Comparison of ENCODE assay signal across 1 cellular context in the genomic region with DNA sequence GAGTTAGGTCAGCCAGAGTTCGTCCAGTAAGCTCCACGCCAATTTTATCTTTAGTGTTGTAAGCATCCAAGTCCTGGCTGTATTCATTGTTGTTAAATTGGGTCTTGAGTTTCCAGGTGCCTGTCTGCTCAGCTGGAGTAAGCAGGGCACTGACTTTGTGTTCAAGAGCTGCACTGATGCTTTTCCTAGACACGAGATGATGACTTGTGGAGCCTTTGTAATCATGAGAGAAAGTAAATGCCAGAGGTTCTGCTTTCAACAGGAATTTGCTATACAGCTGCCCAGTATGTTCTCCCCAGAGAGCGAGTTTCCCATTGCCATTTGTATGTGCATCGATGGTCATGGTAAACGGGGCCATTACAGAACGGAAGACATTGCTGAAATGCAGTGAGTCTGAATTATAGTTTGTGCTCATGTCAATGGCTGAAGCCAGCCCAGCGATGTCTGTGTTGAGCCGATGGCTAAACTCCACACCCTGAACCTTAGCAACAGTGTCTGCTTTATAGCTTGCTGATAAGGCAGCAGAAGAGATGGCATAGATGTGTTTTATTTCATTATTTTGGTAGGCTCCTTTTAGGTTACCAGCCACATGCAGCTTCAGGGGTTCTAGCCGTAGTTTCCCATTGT.
TF ChIP-seq lines count a peak whose summit lies in the region.

No MANE protein-coding gene starts in this region.

TF ChIP-seq in HepG2, 621 proteins besides CTCF, POLR2A, EP300 and RAD21 (continued from another document and continues in another):
- TF ChIP-seq, protein P1, sequence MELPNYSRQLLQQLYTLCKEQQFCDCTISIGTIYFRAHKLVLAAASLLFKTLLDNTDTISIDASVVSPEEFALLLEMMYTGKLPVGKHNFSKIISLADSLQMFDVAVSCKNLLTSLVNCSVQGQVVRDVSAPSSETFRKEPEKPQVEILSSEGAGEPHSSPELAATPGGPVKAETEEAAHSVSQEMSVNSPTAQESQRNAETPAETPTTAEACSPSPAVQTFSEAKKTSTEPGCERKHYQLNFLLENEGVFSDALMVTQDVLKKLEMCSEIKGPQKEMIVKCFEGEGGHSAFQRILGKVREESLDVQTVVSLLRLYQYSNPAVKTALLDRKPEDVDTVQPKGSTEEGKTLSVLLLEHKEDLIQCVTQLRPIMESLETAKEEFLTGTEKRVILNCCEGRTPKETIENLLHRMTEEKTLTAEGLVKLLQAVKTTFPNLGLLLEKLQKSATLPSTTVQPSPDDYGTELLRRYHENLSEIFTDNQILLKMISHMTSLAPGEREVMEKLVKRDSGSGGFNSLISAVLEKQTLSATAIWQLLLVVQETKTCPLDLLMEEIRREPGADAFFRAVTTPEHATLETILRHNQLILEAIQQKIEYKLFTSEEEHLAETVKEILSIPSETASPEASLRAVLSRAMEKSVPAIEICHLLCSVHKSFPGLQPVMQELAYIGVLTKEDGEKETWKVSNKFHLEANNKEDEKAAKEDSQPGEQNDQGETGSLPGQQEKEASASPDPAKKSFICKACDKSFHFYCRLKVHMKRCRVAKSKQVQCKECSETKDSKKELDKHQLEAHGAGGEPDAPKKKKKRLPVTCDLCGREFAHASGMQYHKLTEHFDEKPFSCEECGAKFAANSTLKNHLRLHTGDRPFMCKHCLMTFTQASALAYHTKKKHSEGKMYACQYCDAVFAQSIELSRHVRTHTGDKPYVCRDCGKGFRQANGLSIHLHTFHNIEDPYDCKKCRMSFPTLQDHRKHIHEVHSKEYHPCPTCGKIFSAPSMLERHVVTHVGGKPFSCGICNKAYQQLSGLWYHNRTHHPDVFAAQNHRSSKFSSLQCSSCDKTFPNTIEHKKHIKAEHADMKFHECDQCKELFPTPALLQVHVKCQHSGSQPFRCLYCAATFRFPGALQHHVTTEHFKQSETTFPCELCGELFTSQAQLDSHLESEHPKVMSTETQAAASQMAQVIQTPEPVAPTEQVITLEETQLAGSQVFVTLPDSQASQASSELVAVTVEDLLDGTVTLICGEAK (IDR thresholded peaks at IDR 0.05): no peak
- TF ChIP-seq, protein P1 (CRISPR knock-in tag; IDR thresholded peaks at IDR 0.05): peak; percentile 40; the same call in 1 of the 2 replicates
- TF ChIP-seq NFIC (IDR thresholded peaks at IDR 0.05; ENCODE audit: low read length) (peak; percentile 73), MEIS1 (CRISPR knock-in tag; IDR thresholded peaks at IDR 0.05; ENCODE audit: borderline replicate concordance) (no peak), FOSL1 (CRISPR knock-in tag; IDR thresholded peaks at IDR 0.05; ENCODE audit: borderline replicate concordance) (0 out of 2 replicates have a peak, but pooled peaks have one; percentile 20), REL (CRISPR knock-in tag; conservative IDR thresholded peaks at IDR 0.05) (0 out of 2 replicates have a peak, but pooled peaks have one; percentile 3), RNF2 (conservative IDR thresholded peaks at IDR 0.05; ENCODE audit: low read depth) (no peak), MBD4 (IDR thresholded peaks at IDR 0.05; ENCODE audit: borderline replicate concordance, low read length) (peak; percentile 42; the same call in 1 of the 2 replicates), NR2F2 (IDR thresholded peaks at IDR 0.05; ENCODE audit: borderline replicate concordance, low read depth) (peak; percentile 28; the same call in 1 of the 2 replicates), IRX3 (CRISPR knock-in tag; IDR thresholded peaks at IDR 0.05; ENCODE audit: borderline replicate concordance, low read depth) (no peak; the same call in 1 of the 2 replicates), ZNF138 (CRISPR knock-in tag; IDR thresholded peaks at IDR 0.05; ENCODE audit: low read depth) (no peak), MLXIP (CRISPR knock-in tag; IDR thresholded peaks at IDR 0.05; ENCODE audit: borderline replicate concordance) (no peak), SYNCRIP (IDR thresholded peaks at IDR 0.05; ENCODE audit: insufficient read depth, low read depth, low read length) (no peak), SSRP1 (CRISPR knock-in tag; IDR thresholded peaks at IDR 0.05) (peak; percentile 95), ZNF446 (CRISPR knock-in tag; IDR thresholded peaks at IDR 0.05) (no peak), ZNF484 (CRISPR knock-in tag; IDR thresholded peaks at IDR 0.05; ENCODE audit: borderline replicate concordance, low read depth) (0 out of 2 replicates have a peak, but pooled peaks have one; percentile 18), PHF8 (CRISPR knock-in tag; IDR thresholded peaks at IDR 0.05) (no peak), ZNF354B (CRISPR knock-in tag; IDR thresholded peaks at IDR 0.05) (peak; percentile 1; the same call in 1 of the 2 replicates), ZNF615 (CRISPR knock-in tag; IDR thresholded peaks at IDR 0.05; ENCODE audit: borderline replicate concordance) (0 out of 2 replicates have a peak, but pooled peaks have one; percentile 30), DNMT3B (CRISPR knock-in tag; conservative IDR thresholded peaks at IDR 0.05) (0 out of 2 replicates have a peak, but pooled peaks have one; percentile 4), ZFP36L1 (CRISPR knock-in tag; IDR thresholded peaks at IDR 0.05) (0 out of 2 replicates have a peak, but pooled peaks have one; percentile 34), ZNF33B (CRISPR knock-in tag; IDR thresholded peaks at IDR 0.05) (peak; percentile 82), RBFOX2 (IDR thresholded peaks at IDR 0.05; ENCODE audit: low read depth, low read length) (peak; percentile 12), ZNF274 (CRISPR knock-in tag; IDR thresholded peaks at IDR 0.05) (peak; percentile 52; the same call in 1 of the 2 replicates), GATA4 (IDR thresholded peaks at IDR 0.05; ENCODE audit: borderline replicate concordance, low read depth) (0 out of 2 replicates have a peak, but pooled peaks have one; percentile 13), ZIK1 (CRISPR knock-in tag; IDR thresholded peaks at IDR 0.05; ENCODE audit: borderline replicate concordance, low read depth) (0 out of 2 replicates have a peak, but pooled peaks have one; percentile 40), HOXA5 (CRISPR knock-in tag; IDR thresholded peaks at IDR 0.05) (0 out of 2 replicates have a peak, but pooled peaks have one; percentile 49), ZNF547 (CRISPR knock-in tag; IDR thresholded peaks at IDR 0.05) (peak; percentile 49; the same call in 1 of the 2 replicates), HOMEZ (CRISPR knock-in tag; IDR thresholded peaks at IDR 0.05; ENCODE audit: low read depth) (no peak), TMF1 (CRISPR knock-in tag; IDR thresholded peaks at IDR 0.05; ENCODE audit: low read depth) (peak; percentile 48), ZNF263 (CRISPR knock-in tag; IDR thresholded peaks at IDR 0.05) (0 out of 2 replicates have a peak, but pooled peaks have one; percentile 22), GTF2F1 (IDR thresholded peaks at IDR 0.05; ENCODE audit: low read length) (0 out of 2 replicates have a peak, but pooled peaks have one; percentile 45), ZBTB34 (CRISPR knock-in tag; IDR thresholded peaks at IDR 0.05) (no peak), ZNF572 (CRISPR knock-in tag; IDR thresholded peaks at IDR 0.05) (no peak), CREB1 (IDR thresholded peaks at IDR 0.05) (no peak), CREB1 (CRISPR knock-in tag; IDR thresholded peaks at IDR 0.05) (peak; percentile 33; the same call in 1 of the 2 replicates)
- TF ChIP-seq, protein P2, sequence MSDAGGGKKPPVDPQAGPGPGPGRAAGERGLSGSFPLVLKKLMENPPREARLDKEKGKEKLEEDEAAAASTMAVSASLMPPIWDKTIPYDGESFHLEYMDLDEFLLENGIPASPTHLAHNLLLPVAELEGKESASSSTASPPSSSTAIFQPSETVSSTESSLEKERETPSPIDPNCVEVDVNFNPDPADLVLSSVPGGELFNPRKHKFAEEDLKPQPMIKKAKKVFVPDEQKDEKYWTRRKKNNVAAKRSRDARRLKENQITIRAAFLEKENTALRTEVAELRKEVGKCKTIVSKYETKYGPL (CRISPR knock-in tag; IDR thresholded peaks at IDR 0.05): 0 out of 2 replicates have a peak, but pooled peaks have one; percentile 45
- TF ChIP-seq, protein P3, sequence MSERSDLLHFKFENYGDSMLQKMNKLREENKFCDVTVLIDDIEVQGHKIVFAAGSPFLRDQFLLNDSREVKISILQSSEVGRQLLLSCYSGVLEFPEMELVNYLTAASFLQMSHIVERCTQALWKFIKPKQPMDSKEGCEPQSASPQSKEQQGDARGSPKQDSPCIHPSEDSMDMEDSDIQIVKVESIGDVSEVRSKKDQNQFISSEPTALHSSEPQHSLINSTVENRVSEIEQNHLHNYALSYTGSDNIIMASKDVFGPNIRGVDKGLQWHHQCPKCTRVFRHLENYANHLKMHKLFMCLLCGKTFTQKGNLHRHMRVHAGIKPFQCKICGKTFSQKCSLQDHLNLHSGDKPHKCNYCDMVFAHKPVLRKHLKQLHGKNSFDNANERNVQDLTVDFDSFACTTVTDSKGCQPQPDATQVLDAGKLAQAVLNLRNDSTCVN (CRISPR knock-in tag; IDR thresholded peaks at IDR 0.05; ENCODE audit: borderline replicate concordance): no peak
- TF ChIP-seq, protein P4, sequence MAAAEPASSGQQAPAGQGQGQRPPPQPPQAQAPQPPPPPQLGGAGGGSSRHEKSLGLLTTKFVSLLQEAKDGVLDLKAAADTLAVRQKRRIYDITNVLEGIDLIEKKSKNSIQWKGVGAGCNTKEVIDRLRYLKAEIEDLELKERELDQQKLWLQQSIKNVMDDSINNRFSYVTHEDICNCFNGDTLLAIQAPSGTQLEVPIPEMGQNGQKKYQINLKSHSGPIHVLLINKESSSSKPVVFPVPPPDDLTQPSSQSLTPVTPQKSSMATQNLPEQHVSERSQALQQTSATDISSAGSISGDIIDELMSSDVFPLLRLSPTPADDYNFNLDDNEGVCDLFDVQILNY (CRISPR knock-in tag; conservative IDR thresholded peaks at IDR 0.05): 0 out of 2 replicates have a peak, but pooled peaks have one; percentile 10
